23 cellular contexts compared by ENCODE assay signal in genomic region chr10:13722747-13723657, GRCh38.
A peak's percentile ranks its signal among the peaks of the same experiment; 100 is the strongest.
DNase-seq lines count a peak whose midpoint lies in the region; ATAC-seq and TF ChIP-seq lines count a peak whose summit lies in the region.
"Had no signal": no experiment of that assay in that cellular context is flagged by ENCODE, and none has a peak within 500 bp of the region (broad histone marks: within the 10 kb centered on the region; RNA-seq: fewer than 3 reads in every experiment).

No MANE protein-coding gene starts in this region.

- no peak overlapping the region for H3K4me3 Mint-ChIP-seq in Caco-2 (ENCODE audit: unreplicated experiment)
- H3K4me3 Mint-ChIP-seq: activated CD4-positive, alpha-beta memory T cell treated with anti-CD3 and anti-CD28 coated beads for 36 hours; activated naive CD4-positive, alpha-beta T cell treated with anti-CD3 and anti-CD28 coated beads, Interleukin-2, amount 50 U/mL, for 24 hours; CD8-positive, alpha-beta memory T cell; endodermal cell; neural progenitor cell; stimulated activated memory B cell treated with anti-CD40 and anti-IgM and Interleukin-4, amounts not matched to agents 10 μg/mL and 1 μg/mL and 100 μg/mL, for 72 hours; T-cell had no signal

- H3K9me3 ChIP-seq in Caco-2 (no peaks in the 10 kb centered on the region), esophagus muscularis mucosa (no peaks in the 10 kb centered on the region), Peyer's patch (no peaks in the 10 kb centered on the region)
- H3K9me3 ChIP-seq: gastrocnemius medialis, transverse colon had no signal

- intact Hi-C loops in Caco-2 (cut with micrococcal nuclease; ENCODE audit: unreplicated experiment) = no loop called here
- intact Hi-C loops in esophagus muscularis mucosa (cut with DNase I) = no loop called here

- no peak for TF ChIP-seq EP300 in esophagus muscularis mucosa (IDR thresholded peaks at IDR 0.05)

- DNase-seq in Caco-2 = no peak
- DNase-seq in MV-4-11 (lab: John Stamatoyannopoulos, UW) = peak; percentile 48
- DNase-seq in fibroblast of villous mesenchyme (ENCODE audit: low read depth) = peak; percentile 50
- no peak for DNase-seq in activated CD4-positive, CD25-positive, alpha-beta regulatory T cell (lab: John Stamatoyannopoulos, UW)
- no peak for DNase-seq in NCI-H2196 treated with DMSO at 0.1 percent for 48 hours (lab: John Stamatoyannopoulos, UW; ENCODE audit: unreplicated experiment)
- DNase-seq in esophagus muscularis mucosa (ENCODE audit: extremely low spot score) = no peak
- no peak for DNase-seq in Peyer's patch
- DNase-seq: activated CD4-positive, alpha-beta memory T cell treated with anti-CD3 and anti-CD28 coated beads for 36 hours; CD8-positive, alpha-beta memory T cell; endodermal cell; gastrocnemius medialis; midbrain; MM.1S; NCI-H1930; NCI-H510A; SHP77 treated with DMSO at 0.1 percent for 48 hours; T-cell; transverse colon had no signal

- H3K4me1 Mint-ChIP-seq in Caco-2 (ENCODE audit: low read depth, unreplicated experiment) = peaks cover 41% of the 10 kb centered on the region

- BruUV-seq in Caco-2 (replicated peaks; lab: Mats Ljungman, UMichigan) = no TSS peak

- H3K4me1 ChIP-seq in Caco-2 = peaks cover 41% of the 10 kb centered on the region
- H3K4me1 ChIP-seq in esophagus muscularis mucosa = peaks cover 14 to 19% (median 17%) of the 10 kb centered on the region in 4 donors
- peaks cover 0 to 12% (median 2%) of the 10 kb centered on the region in 4 donors for H3K4me1 ChIP-seq in Peyer's patch

- peak; percentile 52 for ATAC-seq in GM18867 (IDR thresholded peaks at IDR 0.05; ENCODE audit: unreplicated experiment)
- ATAC-seq: gastrocnemius medialis; left lobe of liver; stimulated activated memory B cell treated with anti-CD40 and anti-IgM and Interleukin-4, amounts not matched to agents 10 μg/mL and 1 μg/mL and 100 μg/mL, for 72 hours; T-cell had no signal

- no peaks in the 10 kb centered on the region for H3K27me3 Mint-ChIP-seq in Caco-2 (ENCODE audit: insufficient read depth, unreplicated experiment)
- H3K27me3 Mint-ChIP-seq: activated CD4-positive, alpha-beta memory T cell treated with anti-CD3 and anti-CD28 coated beads for 36 hours; activated naive CD4-positive, alpha-beta T cell treated with anti-CD3 and anti-CD28 coated beads, Interleukin-2, amount 50 U/mL, for 24 hours had no signal

- TF ChIP-seq CTCF in Caco-2 (IDR thresholded peaks at IDR 0.05; ENCODE audit: insufficient read depth in 1 of 2, low read depth in 1 of 2, low read length in 1 of 2, severe bottlenecking in 1 of 2, unreplicated experiment in 1 of 2) (no peak), fibroblast of villous mesenchyme (IDR thresholded peaks at IDR 0.05; ENCODE audit: insufficient read depth, low read depth, low read length) (no peak), esophagus muscularis mucosa (IDR thresholded peaks at IDR 0.05) (no peak), Peyer's patch (IDR thresholded peaks at IDR 0.05) (no peak)

- H3K4me3 ChIP-seq in Caco-2 (ENCODE audit: low read depth, low read length) (no peak overlapping the region), fibroblast of villous mesenchyme (ENCODE audit: low read depth, low read length) (no peak overlapping the region), esophagus muscularis mucosa (no peak overlapping the region), Peyer's patch (no peak overlapping the region)
- H3K4me3 ChIP-seq: gastrocnemius medialis, neural progenitor cell, transverse colon had no signal

- H3K9me3 Mint-ChIP-seq in Caco-2 (ENCODE audit: unreplicated experiment) = peaks cover 10% of the 10 kb centered on the region
- H3K9me3 Mint-ChIP-seq: activated CD4-positive, alpha-beta memory T cell treated with anti-CD3 and anti-CD28 coated beads for 36 hours; activated naive CD4-positive, alpha-beta T cell treated with anti-CD3 and anti-CD28 coated beads, Interleukin-2, amount 50 U/mL, for 24 hours; endodermal cell; neural progenitor cell had no signal

- CTCF ChIA-PET in Caco-2 (lab: Charles Lee) = interaction anchor here (0.7 to 1.6 kb wide), 4 partner anchors 15 to 371 kb away, joined by 3 to 4 read pairs (median 4); no protein-coding TSS in a partner anchor

- POLR2A ChIA-PET in Caco-2 (lab: Charles Lee) = no interaction called here

- H3K36me3 ChIP-seq in Caco-2 (ENCODE audit: control insufficient read depth, insufficient read depth, low read length) = no peaks in the 10 kb centered on the region
- H3K36me3 ChIP-seq in esophagus muscularis mucosa = peaks cover 0 to 12% (median 5%) of the 10 kb centered on the region in 4 donors
- H3K36me3 ChIP-seq in Peyer's patch = no peaks in the 10 kb centered on the region
- H3K36me3 ChIP-seq: gastrocnemius medialis, neural progenitor cell, transverse colon had no signal

- H3K27me3 ChIP-seq in Caco-2 (replicated peaks; ENCODE audit: control insufficient read depth, insufficient read depth, low read length) (no peaks in the 10 kb centered on the region), esophagus muscularis mucosa (no peaks in the 10 kb centered on the region), Peyer's patch (no peaks in the 10 kb centered on the region)
- H3K27me3 ChIP-seq: gastrocnemius medialis, neural progenitor cell, transverse colon had no signal

- H3K27ac ChIP-seq in esophagus muscularis mucosa (replicated peaks in 1 of 4) = no peak overlapping the region
- no peak overlapping the region for H3K27ac ChIP-seq in Peyer's patch
- H3K27ac ChIP-seq: gastrocnemius medialis, neural progenitor cell, transverse colon had no signal

- no peak for TF ChIP-seq POLR2A in esophagus muscularis mucosa (IDR thresholded peaks at IDR 0.05; ENCODE audit: low read depth)
- TF ChIP-seq POLR2A in Peyer's patch (IDR thresholded peaks at IDR 0.05) = no peak

- WGBS in esophagus muscularis mucosa = 93% methylated on average over 2 of the region's 4 CpGs

- H3K27ac Mint-ChIP-seq in Caco-2 (ENCODE audit: unreplicated experiment) = peak overlapping the region; percentile 42
- H3K27ac Mint-ChIP-seq: activated CD4-positive, alpha-beta memory T cell treated with anti-CD3 and anti-CD28 coated beads for 36 hours; activated naive CD4-positive, alpha-beta T cell treated with anti-CD3 and anti-CD28 coated beads, Interleukin-2, amount 50 U/mL, for 24 hours; CD8-positive, alpha-beta memory T cell; endodermal cell; neural progenitor cell; stimulated activated memory B cell treated with anti-CD40 and anti-IgM and Interleukin-4, amounts not matched to agents 10 μg/mL and 1 μg/mL and 100 μg/mL, for 72 hours; T-cell had no signal

- peaks cover 19% of the 10 kb centered on the region for H3K36me3 Mint-ChIP-seq in Caco-2 (ENCODE audit: insufficient read depth, unreplicated experiment)
- H3K36me3 Mint-ChIP-seq: activated CD4-positive, alpha-beta memory T cell treated with anti-CD3 and anti-CD28 coated beads for 36 hours; activated naive CD4-positive, alpha-beta T cell treated with anti-CD3 and anti-CD28 coated beads, Interleukin-2, amount 50 U/mL, for 24 hours; T-cell had no signal

Comparison
In these comparisons a context has a peak if more than half of its experiments do, and no peak if none do; other contexts are left out.
1. DNase-seq: peak in MV-4-11 (single experiment) and fibroblast of villous mesenchyme (single experiment); none in Caco-2 (0 of 2), activated CD4-positive, CD25-positive, alpha-beta regulatory T cell (0 of 4), NCI-H2196 treated with DMSO at 0.1 percent for 48 hours (single experiment), esophagus muscularis mucosa (single experiment) and Peyer's patch (0 of 3).